ENCODE assay signal across 20 cellular contexts in genomic region chr5:41790038-41790776, GRCh38.
DNase-seq lines count a peak whose midpoint lies in the region; ATAC-seq, FAIRE-seq and TF ChIP-seq lines count a peak whose summit lies in the region.
"Had no signal": no experiment of that assay in that cellular context is flagged by ENCODE, and none has a peak within 500 bp of the region (broad histone marks: within the 10 kb centered on the region; RNA-seq: fewer than 3 reads in every experiment).

No MANE protein-coding gene starts in this region.

- H3K4me3 ChIP-seq in skeletal muscle cell (ENCODE audit: low read depth, low read length) (no peak overlapping the region), mesenchymal stem cell (ENCODE audit: insufficient read depth in 1 of 2, low read depth in 1 of 2, low read length in 2 of 2) (no peak overlapping the region)

- no peak overlapping the region for H2AK5ac ChIP-seq in mesenchymal stem cell (ENCODE audit: low read length, severe bottlenecking)

- no peak overlapping the region for H3K23ac ChIP-seq in mesenchymal stem cell (ENCODE audit: low read length in 2 of 2)

- H3K27me3 Mint-ChIP-seq in chondrocyte (ENCODE audit: low read depth) (no peaks in the 10 kb centered on the region), T-helper 17 cell (no peaks in the 10 kb centered on the region)
- H3K27me3 Mint-ChIP-seq: activated naive CD8-positive, alpha-beta T cell treated with anti-CD3 and anti-CD28 coated beads, Interleukin-2, amount 10 ng/mL, durations not matched to agents 7 days and 5 days had no signal

- H3K14ac ChIP-seq in mesenchymal stem cell (ENCODE audit: low read length in 2 of 2): no peak overlapping the region

- no peak overlapping the region for H3K27ac ChIP-seq in mesenchymal stem cell (ENCODE audit: low read length, poor library complexity, severe bottlenecking)
- H3K27ac ChIP-seq: C4-2B had no signal

- H3K4me3 Mint-ChIP-seq in chondrocyte (ENCODE audit: unreplicated experiment) (no peak overlapping the region), T-helper 17 cell (no peak overlapping the region)
- H3K4me3 Mint-ChIP-seq: activated naive CD8-positive, alpha-beta T cell treated with anti-CD3 and anti-CD28 coated beads, Interleukin-2, amount 10 ng/mL, durations not matched to agents 7 days and 5 days had no signal

- no peak overlapping the region for H2AFZ ChIP-seq in mesenchymal stem cell (ENCODE audit: low read depth, low read length)

- H3K4ac ChIP-seq in mesenchymal stem cell (ENCODE audit: low read depth in 1 of 2, low read length in 2 of 2): peak overlapping the region in 1 of 2 experiments; percentile 58

- H3K9me3 ChIP-seq in mesenchymal stem cell (ENCODE audit: control insufficient read depth, low read length): no peaks in the 10 kb centered on the region
- no peaks in the 10 kb centered on the region for H3K9me3 ChIP-seq in T-helper 17 cell (ENCODE audit: control insufficient read depth, low read length, poor library complexity, severe bottlenecking)

- H4K91ac ChIP-seq in mesenchymal stem cell (ENCODE audit: low read length): no peak overlapping the region

- peak overlapping the region; percentile 88 for H3K27ac Mint-ChIP-seq in chondrocyte (ENCODE audit: unreplicated experiment)
- no peak overlapping the region for H3K27ac Mint-ChIP-seq in T-helper 17 cell
- H3K27ac Mint-ChIP-seq: activated naive CD8-positive, alpha-beta T cell treated with anti-CD3 and anti-CD28 coated beads, Interleukin-2, amount 10 ng/mL, durations not matched to agents 7 days and 5 days had no signal

- peaks cover 7% of the 10 kb centered on the region for H3K4me1 ChIP-seq in mesenchymal stem cell (ENCODE audit: control insufficient read depth, insufficient read depth, low read depth, low read length)

- H4K8ac ChIP-seq in mesenchymal stem cell (ENCODE audit: low read length): no peak overlapping the region

- no peak overlapping the region for H3K9ac ChIP-seq in mesenchymal stem cell (ENCODE audit: low read length)

- peak; percentile 65 for FAIRE-seq in HTR-8/SVneo (lab: Jason Lieb, UNC)
- FAIRE-seq: islet of Langerhans had no signal

- no peak overlapping the region for H3K18ac ChIP-seq in mesenchymal stem cell (ENCODE audit: low read depth in 1 of 2, low read length in 2 of 2)

- 90% methylated on average over 5 of the region's 6 CpGs for WGBS in mesenchymal stem cell

- H2BK120ac ChIP-seq in mesenchymal stem cell (ENCODE audit: low read depth, low read length): no peak overlapping the region

- H3K9me3 Mint-ChIP-seq in chondrocyte (ENCODE audit: low read depth): no peaks in the 10 kb centered on the region
- H3K9me3 Mint-ChIP-seq: activated naive CD8-positive, alpha-beta T cell treated with anti-CD3 and anti-CD28 coated beads, Interleukin-2, amount 10 ng/mL, durations not matched to agents 7 days and 5 days had no signal

- H3K36me3 Mint-ChIP-seq in chondrocyte (ENCODE audit: low read depth) (no peaks in the 10 kb centered on the region), T-helper 17 cell (ENCODE audit: low read depth) (peaks cover 5% of the 10 kb centered on the region)

- H2BK15ac ChIP-seq in mesenchymal stem cell (ENCODE audit: low read depth, poor library complexity, severe bottlenecking): no peak overlapping the region

- H3K4me1 Mint-ChIP-seq in chondrocyte (ENCODE audit: low read depth) (peaks cover 98% of the 10 kb centered on the region), T-helper 17 cell (peaks cover 8% of the 10 kb centered on the region)
- H3K4me1 Mint-ChIP-seq: activated naive CD8-positive, alpha-beta T cell treated with anti-CD3 and anti-CD28 coated beads, Interleukin-2, amount 10 ng/mL, durations not matched to agents 7 days and 5 days had no signal

- peaks cover 4% of the 10 kb centered on the region for H3K79me1 ChIP-seq in mesenchymal stem cell (replicated peaks; ENCODE audit: low read length, poor library complexity, severe bottlenecking)

- no peaks in the 10 kb centered on the region for H3K36me3 ChIP-seq in mesenchymal stem cell (ENCODE audit: control insufficient read depth in 1 of 2, insufficient read depth in 2 of 2, low read depth in 1 of 2, low read length in 2 of 2)

- no peaks in the 10 kb centered on the region for H3K27me3 ChIP-seq in mesenchymal stem cell (ENCODE audit: control insufficient read depth in 1 of 2, insufficient read depth in 1 of 2, low read length in 2 of 2)

- H2BK12ac ChIP-seq in mesenchymal stem cell (ENCODE audit: low read length in 2 of 2): no peak overlapping the region

- TF ChIP-seq CTCF in chondrocyte (IDR thresholded peaks at IDR 0.05): no peak

- no peak for DNase-seq in HTR-8/SVneo (ENCODE audit: insufficient read length, low spot score)
- peak; percentile 97 for DNase-seq in NCI-H748 treated with DMSO at 0.1 percent for 48 hours (lab: John Stamatoyannopoulos, UW)
- no peak for DNase-seq in chondrocyte (ENCODE audit: low spot score)
- DNase-seq in skeletal muscle cell (ENCODE audit: low read depth): peak; percentile 31
- DNase-seq in activated CD8-positive, alpha-beta memory T cell treated with anti-CD3 and anti-CD28 coated beads, Interleukin-2, amount 50 U/mL, for 48 hours: no peak
- no peak for DNase-seq in OCI-M1 (lab: John Stamatoyannopoulos, UW)
- DNase-seq in mesenchymal stem cell: no peak
- no peak for DNase-seq in T-helper 17 cell
- DNase-seq: activated CD4-positive, alpha-beta T cell treated with anti-CD3 and anti-CD28 coated beads for 4 hours; activated naive CD8-positive, alpha-beta T cell treated with anti-CD3 and anti-CD28 coated beads, Interleukin-2, amount 10 ng/mL, durations not matched to agents 7 days and 5 days; activated T-cell treated with anti-CD3 and anti-CD28 coated beads, Interleukin-2, amount 50 U/mL, for 1 hour; Kasumi-1; NCI-H187 treated with DMSO at 0.1 percent for 48 hours; NCI-H526 treated with DMSO at 0.1 percent for 48 hours; right cardiac atrium; stimulated activated CD4-positive, alpha-beta T cell treated with anti-CD3 and anti-CD28 coated beads, Interleukin-2, amount 100 ng/mL, for 24 hours; substantia nigra; T1000 had no signal

- ATAC-seq in T-helper 17 cell: no peak
- ATAC-seq: right cardiac atrium had no signal

- no peak overlapping the region for H2BK5ac ChIP-seq in mesenchymal stem cell (ENCODE audit: low read depth, low read length, poor library complexity, severe bottlenecking)

- no peak overlapping the region for H3K4me2 ChIP-seq in mesenchymal stem cell (ENCODE audit: low read length, poor library complexity, severe bottlenecking)

Comparison
In these comparisons a context has a peak if more than half of its experiments do, and no peak if none do; other contexts are left out.
1. DNase-seq: peak in NCI-H748 treated with DMSO at 0.1 percent for 48 hours (single experiment) and skeletal muscle cell (single experiment); none in HTR-8/SVneo (single experiment), chondrocyte (single experiment), activated CD8-positive, alpha-beta memory T cell treated with anti-CD3 and anti-CD28 coated beads, Interleukin-2, amount 50 U/mL, for 48 hours (single experiment), OCI-M1 (single experiment), mesenchymal stem cell (single experiment) and T-helper 17 cell (0 of 3).